In the genomic region with DNA sequence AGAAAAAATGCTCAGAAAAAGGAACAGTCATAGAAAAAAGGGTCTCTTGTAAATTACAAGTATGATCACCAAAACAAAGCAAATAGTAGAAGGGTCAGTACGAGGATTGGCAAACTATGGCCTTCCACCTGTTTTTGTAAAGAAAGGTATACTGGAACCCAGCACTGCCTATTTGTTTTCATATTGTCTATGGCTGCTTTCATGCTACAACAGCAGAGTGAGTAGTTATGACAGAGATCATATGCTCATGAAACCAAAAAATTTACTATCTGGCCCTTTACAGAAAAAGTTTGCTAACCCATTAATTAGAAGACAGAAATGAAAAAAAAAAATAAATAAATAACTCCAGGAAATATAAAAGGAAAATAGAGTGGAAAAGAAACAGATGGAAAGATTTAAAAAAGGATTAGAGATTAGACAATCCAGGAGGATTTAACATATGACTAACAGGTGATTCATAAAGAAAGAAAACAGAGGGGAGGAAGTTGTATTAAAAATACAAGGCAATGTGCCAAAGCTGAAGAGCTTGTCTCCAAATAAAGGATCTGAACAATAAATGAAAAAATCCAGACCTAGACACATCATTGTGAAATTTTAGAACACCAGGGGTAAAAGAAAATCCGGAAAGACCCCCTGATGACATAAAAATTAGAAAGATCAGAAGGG, we compare ENCODE assay signal across 14 cellular contexts.
DNase-seq lines count a peak whose midpoint lies in the region; ATAC-seq, FAIRE-seq and TF ChIP-seq lines count a peak whose summit lies in the region.
"Had no signal": no experiment of that assay in that cellular context is flagged by ENCODE, and none has a peak within 500 bp of the region (broad histone marks: within the 10 kb centered on the region; RNA-seq: fewer than 3 reads in every experiment).

No MANE protein-coding gene starts in this region.

- TF ChIP-seq CTCF in fibroblast of the aortic adventitia (IDR thresholded peaks at IDR 0.05; ENCODE audit: insufficient read depth, low read length), result no peak

- peak; percentile 75 for FAIRE-seq in H54 (lab: Jason Lieb, UNC)
- FAIRE-seq: frontal cortex, K562 had no signal

- H3K4me3 ChIP-seq in fibroblast of the aortic adventitia (ENCODE audit: low read depth, low read length), result no peak overlapping the region
- H3K4me3 ChIP-seq: K562, lower lobe of right lung had no signal

- TF ChIP-seq POLR2A in H54 (IDR thresholded peaks at IDR 0.05; ENCODE audit: low read depth, low read length), result no peak

- DNase-seq in ACHN (peak; percentile 45), H54 (ENCODE audit: insufficient read length, low spot score) (peak; percentile 19), RKO (ENCODE audit: low spot score) (peak; percentile 46), fibroblast of the aortic adventitia (ENCODE audit: low read depth) (peak; percentile 82), C1 segment of cervical spinal cord (lab: John Stamatoyannopoulos, UW) (no peak)
- DNase-seq: CD4-positive, alpha-beta T cell; lower lobe of right lung; NCI-H446 treated with DMSO at 0.1 percent for 48 hours; T-helper 1 cell had no signal

- in situ Hi-C loops in ACHN (cut with HindIII; ENCODE audit: low pct_ligation_motif_present, low pct_unique_long_range_greater_than_20kb, low sequenced_read_pairs), result no loop called here

- ATAC-seq in GM21390 (IDR thresholded peaks at IDR 0.05; ENCODE audit: unreplicated experiment) (no peak), GM19351 (IDR thresholded peaks at IDR 0.05; ENCODE audit: unreplicated experiment) (no peak), HG03439 (IDR thresholded peaks at IDR 0.05; ENCODE audit: unreplicated experiment) (no peak)
- ATAC-seq: K562, lower lobe of right lung had no signal

Comparison
In these comparisons a context has a peak if more than half of its experiments do, and no peak if none do; other contexts are left out.
1. DNase-seq: peak in ACHN (single experiment), H54 (single experiment), RKO (single experiment) and fibroblast of the aortic adventitia (single experiment); none in C1 segment of cervical spinal cord (0 of 14).